7 cellular contexts compared by ENCODE assay signal in genomic region chrX:71366674-71367256, GRCh38. TPM values are rescaled to one million over a fixed set of nuclear protein-coding genes. Genes with fewer than 3 reads are reported as not detected.
DNase-seq lines count a peak whose midpoint lies in the region; ATAC-seq and TF ChIP-seq lines count a peak whose summit lies in the region.

No MANE protein-coding gene starts in this region.

- TF ChIP-seq POLR2A in GM18505 (IDR thresholded peaks at IDR 0.05; ENCODE audit: borderline replicate concordance, extremely low read depth, insufficient read depth, insufficient read length), result peak; percentile 29

- ATAC-seq in GM18505 (IDR thresholded peaks at IDR 0.05; ENCODE audit: unreplicated experiment), result peak; percentile 6
- ATAC-seq in HG03354 (IDR thresholded peaks at IDR 0.05; ENCODE audit: poor library complexity, severe bottlenecking, unreplicated experiment), result peak; percentile 12
- ATAC-seq in left colon, result peak; percentile 21

- intact Hi-C loops in left colon (cut with DNase I, micrococcal nuclease), result no loop called here

- DNase-seq in UCSD-AML1 (lab: John Stamatoyannopoulos, UW; ENCODE audit: unreplicated experiment) (peak; percentile 42), cerebellar cortex (ENCODE audit: low spot score) (peak; percentile 13), left colon (peak in 1 of 2 donors; percentile 33), NCI-H774 (lab: John Stamatoyannopoulos, UW) (no peak)
- DNase-seq in stimulated activated CD8-positive, alpha-beta memory T cell treated with anti-CD3 and anti-CD28 coated beads, Interleukin-12 subunit alpha, Interleukin-12 subunit beta, amount 100 ng/mL, for 24 hours (ENCODE audit: extremely low read depth), result peak; percentile 1

RNA-seq across cellular contexts. Expression of gene TAF1, which starts 0.6 kb away (rescaled TPM):
- 10 to 100 TPM; 25.2 to 31.6 TPM for total RNA-seq in left colon
